25 cellular contexts compared by ENCODE assay signal in genomic region chr7:10300557-10300956, GRCh38.
DNase-seq lines count a peak whose midpoint lies in the region; ATAC-seq and TF ChIP-seq lines count a peak whose summit lies in the region.
"Had no signal": no experiment of that assay in that cellular context is flagged by ENCODE, and none has a peak within 500 bp of the region (broad histone marks: within the 10 kb centered on the region; RNA-seq: fewer than 3 reads in every experiment).

No MANE protein-coding gene starts in this region.

- DNase-seq in DMS53 (lab: John Stamatoyannopoulos, UW) (peak; percentile 52), DMS53 treated with DMSO at 0.1 percent for 48 hours (lab: John Stamatoyannopoulos, UW; ENCODE audit: unreplicated experiment) (no peak), WTC11 (ENCODE audit: low spot score) (no peak), retina (peak; percentile 8), NCI-H1436 treated with DMSO at 0.1 percent for 48 hours (lab: John Stamatoyannopoulos, UW) (no peak)
- DNase-seq in naive thymus-derived CD8-positive, alpha-beta T cell, result no peak
- DNase-seq: 8988T; activated CD4-positive, alpha-beta T cell treated with anti-CD3 and anti-CD28 coated beads, Interleukin-2, amount 50 U/mL, for 1 hour; activated CD8-positive, alpha-beta memory T cell treated with anti-CD3 and anti-CD28 coated beads, Interleukin-2, amount 10 ng/mL, durations not matched to agents 7 days and 5 days; activated naive CD4-positive, alpha-beta T cell treated with anti-CD3 and anti-CD28 coated beads, Interleukin-2, amount 10 ng/mL, durations not matched to agents 7 days and 5 days; amniotic stem cell; CD4-positive, alpha-beta T cell; cortex of kidney; foreskin melanocyte; immature natural killer cell; naive B cell; NCI-H1092; NCI-H2081 treated with DMSO at 0.1 percent for 48 hours; NCI-H510A; WERI-Rb-1 had no signal

- H3K9me3 Mint-ChIP-seq in WTC11, result peaks cover 2% of the 10 kb centered on the region
- peaks cover 0 to 7% (median 0%) of the 10 kb centered on the region in 9 donors for H3K9me3 Mint-ChIP-seq in naive thymus-derived CD8-positive, alpha-beta T cell
- H3K9me3 Mint-ChIP-seq in stimulated activated memory B cell treated with anti-CD40 and anti-IgM and Interleukin-4, amounts not matched to agents 10 μg/mL and 1 μg/mL and 100 μg/mL, for 72 hours, result no peaks in the 10 kb centered on the region
- H3K9me3 Mint-ChIP-seq: CD4-positive, alpha-beta T cell had no signal

- CTCF ChIA-PET in WTC11 (lab: Charles Lee), result interaction anchor here (1.3 kb wide), 1 partner anchor 112 kb away, joined by 4 read pairs; no protein-coding TSS in a partner anchor

- H3K36me3 Mint-ChIP-seq in WTC11, result no peaks in the 10 kb centered on the region
- no peaks in the 10 kb centered on the region for H3K36me3 Mint-ChIP-seq in naive thymus-derived CD8-positive, alpha-beta T cell
- H3K36me3 Mint-ChIP-seq in stimulated activated memory B cell treated with anti-CD40 and anti-IgM and Interleukin-4, amounts not matched to agents 10 μg/mL and 1 μg/mL and 100 μg/mL, for 72 hours, result no peaks in the 10 kb centered on the region
- H3K36me3 Mint-ChIP-seq: activated CD8-positive, alpha-beta memory T cell treated with anti-CD3 and anti-CD28 coated beads, Interleukin-2, amount 10 ng/mL, durations not matched to agents 7 days and 5 days; activated naive CD4-positive, alpha-beta T cell treated with anti-CD3 and anti-CD28 coated beads, Interleukin-2, amount 10 ng/mL, durations not matched to agents 7 days and 5 days; immature natural killer cell; naive B cell had no signal

- POLR2A ChIA-PET in WTC11 (lab: Charles Lee), result no interaction called here
- POLR2A ChIA-PET in naive thymus-derived CD8-positive, alpha-beta T cell (lab: Charles Lee), result no interaction called here

- H3K4me3 Mint-ChIP-seq in WTC11, result no peak overlapping the region
- no peak overlapping the region for H3K4me3 Mint-ChIP-seq in naive thymus-derived CD8-positive, alpha-beta T cell
- H3K4me3 Mint-ChIP-seq in stimulated activated memory B cell treated with anti-CD40 and anti-IgM and Interleukin-4, amounts not matched to agents 10 μg/mL and 1 μg/mL and 100 μg/mL, for 72 hours, result no peak overlapping the region
- H3K4me3 Mint-ChIP-seq: activated CD8-positive, alpha-beta memory T cell treated with anti-CD3 and anti-CD28 coated beads, Interleukin-2, amount 10 ng/mL, durations not matched to agents 7 days and 5 days; activated naive CD4-positive, alpha-beta T cell treated with anti-CD3 and anti-CD28 coated beads, Interleukin-2, amount 10 ng/mL, durations not matched to agents 7 days and 5 days; CD4-positive, alpha-beta T cell; immature natural killer cell had no signal

- H3K27me3 Mint-ChIP-seq in WTC11 (ENCODE audit: low read depth), result no peaks in the 10 kb centered on the region
- no peaks in the 10 kb centered on the region for H3K27me3 Mint-ChIP-seq in naive thymus-derived CD8-positive, alpha-beta T cell
- H3K27me3 Mint-ChIP-seq in stimulated activated memory B cell treated with anti-CD40 and anti-IgM and Interleukin-4, amounts not matched to agents 10 μg/mL and 1 μg/mL and 100 μg/mL, for 72 hours, result no peaks in the 10 kb centered on the region
- H3K27me3 Mint-ChIP-seq: activated CD8-positive, alpha-beta memory T cell treated with anti-CD3 and anti-CD28 coated beads, Interleukin-2, amount 10 ng/mL, durations not matched to agents 7 days and 5 days; activated naive CD4-positive, alpha-beta T cell treated with anti-CD3 and anti-CD28 coated beads, Interleukin-2, amount 10 ng/mL, durations not matched to agents 7 days and 5 days; CD4-positive, alpha-beta T cell; naive B cell had no signal

- ATAC-seq in HG03432 (IDR thresholded peaks at IDR 0.05; ENCODE audit: unreplicated experiment), result peak; percentile 62
- peak; percentile 41 for ATAC-seq in WTC11
- no peak for ATAC-seq in naive thymus-derived CD8-positive, alpha-beta T cell
- no peak for ATAC-seq in stimulated activated memory B cell treated with anti-CD40 and anti-IgM and Interleukin-4, amounts not matched to agents 10 μg/mL and 1 μg/mL and 100 μg/mL, for 72 hours
- ATAC-seq: activated CD8-positive, alpha-beta memory T cell treated with anti-CD3 and anti-CD28 coated beads, Interleukin-2, amount 10 ng/mL, durations not matched to agents 7 days and 5 days; esophagus mucosa; left lobe of liver; sciatic nerve had no signal

- no peak overlapping the region for H3K27ac Mint-ChIP-seq in WTC11
- H3K27ac Mint-ChIP-seq in naive thymus-derived CD8-positive, alpha-beta T cell, result no peak overlapping the region
- no peak overlapping the region for H3K27ac Mint-ChIP-seq in stimulated activated memory B cell treated with anti-CD40 and anti-IgM and Interleukin-4, amounts not matched to agents 10 μg/mL and 1 μg/mL and 100 μg/mL, for 72 hours
- H3K27ac Mint-ChIP-seq: activated CD8-positive, alpha-beta memory T cell treated with anti-CD3 and anti-CD28 coated beads, Interleukin-2, amount 10 ng/mL, durations not matched to agents 7 days and 5 days; activated naive CD4-positive, alpha-beta T cell treated with anti-CD3 and anti-CD28 coated beads, Interleukin-2, amount 10 ng/mL, durations not matched to agents 7 days and 5 days; CD4-positive, alpha-beta T cell; immature natural killer cell; naive B cell had no signal

- peaks cover 8% of the 10 kb centered on the region for H3K4me1 Mint-ChIP-seq in WTC11
- H3K4me1 Mint-ChIP-seq in naive thymus-derived CD8-positive, alpha-beta T cell, result no peaks in the 10 kb centered on the region
- H3K4me1 Mint-ChIP-seq in stimulated activated memory B cell treated with anti-CD40 and anti-IgM and Interleukin-4, amounts not matched to agents 10 μg/mL and 1 μg/mL and 100 μg/mL, for 72 hours, result no peaks in the 10 kb centered on the region
- H3K4me1 Mint-ChIP-seq: activated CD8-positive, alpha-beta memory T cell treated with anti-CD3 and anti-CD28 coated beads, Interleukin-2, amount 10 ng/mL, durations not matched to agents 7 days and 5 days; activated naive CD4-positive, alpha-beta T cell treated with anti-CD3 and anti-CD28 coated beads, Interleukin-2, amount 10 ng/mL, durations not matched to agents 7 days and 5 days; immature natural killer cell; naive B cell had no signal

- TF ChIP-seq CTCF in WTC11 (IDR thresholded peaks at IDR 0.05), result no peak

TF ChIP-seq in WTC11, 78 proteins besides CTCF, POLR2A, EP300 and RAD21:
- TF ChIP-seq ZNF232 (CRISPR knock-in tag; IDR thresholded peaks at IDR 0.05), result no peak
- TF ChIP-seq JAZF1 (CRISPR knock-in tag; IDR thresholded peaks at IDR 0.05), result no peak

Comparison
In these comparisons a context has a peak if more than half of its experiments do, and no peak if none do; other contexts are left out.
1. DNase-seq: peak in DMS53 (single experiment) and retina (single experiment); none in DMS53 treated with DMSO at 0.1 percent for 48 hours (single experiment), WTC11 (single experiment), NCI-H1436 treated with DMSO at 0.1 percent for 48 hours (single experiment) and naive thymus-derived CD8-positive, alpha-beta T cell (0 of 10).
2. ATAC-seq: peak in HG03432 (single experiment) and WTC11 (single experiment); none in naive thymus-derived CD8-positive, alpha-beta T cell (0 of 2) and stimulated activated memory B cell treated with anti-CD40 and anti-IgM and Interleukin-4, amounts not matched to agents 10 μg/mL and 1 μg/mL and 100 μg/mL, for 72 hours (single experiment).